16 cellular contexts compared by ENCODE assay signal in genomic region chr11:61854966-61855714, GRCh38.
"Had no signal": no experiment of that assay in that cellular context is flagged by ENCODE, and none has a peak within 500 bp of the region (broad histone marks: within the 10 kb centered on the region; RNA-seq: fewer than 3 reads in every experiment).

No MANE protein-coding gene starts in this region.

- H3K27me3 ChIP-seq: body of pancreas, pancreas, transverse colon had no signal

- H3K36me3 Mint-ChIP-seq: activated naive CD4-positive, alpha-beta T cell treated with anti-CD3 and anti-CD28 coated beads, Interleukin-2, amount 50 U/mL, for 24 hours had no signal

- H3K9me3 Mint-ChIP-seq: activated CD4-positive, alpha-beta memory T cell treated with anti-CD3 and anti-CD28 coated beads, Interleukin-2, amount 10 ng/mL, durations not matched to agents 7 days and 5 days; activated naive CD4-positive, alpha-beta T cell treated with anti-CD3 and anti-CD28 coated beads, Interleukin-2, amount 50 U/mL, for 24 hours; activated T-cell treated with anti-CD3 and anti-CD28 coated beads, Interleukin-2, amount 50 U/mL, for 24 hours; central memory CD8-positive, alpha-beta T cell; stimulated activated naive B cell treated with anti-CD40 and anti-IgM and Interleukin-4, amounts not matched to agents 10 μg/mL and 1 μg/mL and 100 μg/mL, for 72 hours; T-helper 1 cell treated with Interleukin-12 subunit alpha and Interleukin-12 subunit beta and Interleukin-4 antibody, amounts not matched to agents 30 μg/mL and 1 μg/mL, for 36 hours had no signal

- H3K4me3 ChIP-seq: body of pancreas, pancreas, transverse colon had no signal

- H3K4me1 Mint-ChIP-seq: activated CD4-positive, alpha-beta T cell treated with anti-CD3 and anti-CD28 coated beads for 36 hours; activated naive CD4-positive, alpha-beta T cell treated with anti-CD3 and anti-CD28 coated beads, Interleukin-2, amount 50 U/mL, for 24 hours; central memory CD8-positive, alpha-beta T cell had no signal

- H3K27me3 Mint-ChIP-seq: activated CD4-positive, alpha-beta memory T cell treated with anti-CD3 and anti-CD28 coated beads, Interleukin-2, amount 10 ng/mL, durations not matched to agents 7 days and 5 days; activated CD4-positive, alpha-beta T cell treated with anti-CD3 and anti-CD28 coated beads for 36 hours; activated naive CD4-positive, alpha-beta T cell treated with anti-CD3 and anti-CD28 coated beads, Interleukin-2, amount 50 U/mL, for 24 hours; activated T-cell treated with anti-CD3 and anti-CD28 coated beads, Interleukin-2, amount 50 U/mL, for 24 hours; central memory CD8-positive, alpha-beta T cell; stimulated activated naive B cell treated with anti-CD40 and anti-IgM and Interleukin-4, amounts not matched to agents 10 μg/mL and 1 μg/mL and 100 μg/mL, for 72 hours had no signal

- ATAC-seq: activated CD4-positive, alpha-beta T cell treated with anti-CD3 and anti-CD28 coated beads for 36 hours; body of pancreas; pancreas; stimulated activated naive B cell treated with anti-CD40 and anti-IgM and Interleukin-4, amounts not matched to agents 10 μg/mL and 1 μg/mL and 100 μg/mL, for 72 hours had no signal

- H3K27ac ChIP-seq: body of pancreas, epithelial cell of prostate, pancreas, transverse colon, WERI-Rb-1 had no signal

- H3K4me3 Mint-ChIP-seq: activated CD4-positive, alpha-beta memory T cell treated with anti-CD3 and anti-CD28 coated beads, Interleukin-2, amount 10 ng/mL, durations not matched to agents 7 days and 5 days; activated CD4-positive, alpha-beta T cell treated with anti-CD3 and anti-CD28 coated beads for 36 hours; activated naive CD4-positive, alpha-beta T cell treated with anti-CD3 and anti-CD28 coated beads, Interleukin-2, amount 50 U/mL, for 24 hours; activated T-cell treated with anti-CD3 and anti-CD28 coated beads, Interleukin-2, amount 50 U/mL, for 24 hours; central memory CD8-positive, alpha-beta T cell; stimulated activated naive B cell treated with anti-CD40 and anti-IgM and Interleukin-4, amounts not matched to agents 10 μg/mL and 1 μg/mL and 100 μg/mL, for 72 hours; T-helper 1 cell treated with Interleukin-12 subunit alpha and Interleukin-12 subunit beta and Interleukin-4 antibody, amounts not matched to agents 30 μg/mL and 1 μg/mL, for 36 hours had no signal

- DNase-seq: activated CD4-positive, alpha-beta memory T cell treated with anti-CD3 and anti-CD28 coated beads, Interleukin-2, amount 10 ng/mL, durations not matched to agents 7 days and 5 days; activated CD4-positive, alpha-beta T cell treated with anti-CD3 and anti-CD28 coated beads for 36 hours; activated effector memory CD4-positive, alpha-beta T cell treated with Interleukin-2 at 50 U/mL for 16 hours; activated T-cell treated with anti-CD3 and anti-CD28 coated beads, Interleukin-2, amount 50 U/mL, for 24 hours; body of pancreas; effector memory CD4-positive, alpha-beta T cell; foreskin melanocyte; pancreas; stimulated activated CD4-positive, alpha-beta T cell treated with anti-CD3 and anti-CD28 coated beads, Interleukin-2, amount 100 ng/mL, for 48 hours; stimulated activated naive B cell treated with anti-CD40 and anti-IgM and Interleukin-4, amounts not matched to agents 10 μg/mL and 1 μg/mL and 100 μg/mL, for 72 hours; transverse colon; WERI-Rb-1 had no signal

- H3K4me1 ChIP-seq: pancreas, transverse colon had no signal

- H3K27ac Mint-ChIP-seq: activated CD4-positive, alpha-beta memory T cell treated with anti-CD3 and anti-CD28 coated beads, Interleukin-2, amount 10 ng/mL, durations not matched to agents 7 days and 5 days; activated CD4-positive, alpha-beta T cell treated with anti-CD3 and anti-CD28 coated beads for 36 hours; activated naive CD4-positive, alpha-beta T cell treated with anti-CD3 and anti-CD28 coated beads, Interleukin-2, amount 50 U/mL, for 24 hours; activated T-cell treated with anti-CD3 and anti-CD28 coated beads, Interleukin-2, amount 50 U/mL, for 24 hours; stimulated activated naive B cell treated with anti-CD40 and anti-IgM and Interleukin-4, amounts not matched to agents 10 μg/mL and 1 μg/mL and 100 μg/mL, for 72 hours; T-helper 1 cell treated with Interleukin-12 subunit alpha and Interleukin-12 subunit beta and Interleukin-4 antibody, amounts not matched to agents 30 μg/mL and 1 μg/mL, for 36 hours had no signal

- H3K36me3 ChIP-seq: pancreas, transverse colon had no signal

- H3K9me3 ChIP-seq: body of pancreas, pancreas, transverse colon had no signal
